Comparison of ENCODE assay signal across 20 cellular contexts in genomic region chr17:41959030-41959335, GRCh38. TPM values are rescaled to one million over a fixed set of nuclear protein-coding genes. Genes with fewer than 3 reads are reported as not detected.
DNase-seq lines count a peak whose midpoint lies in the region; ATAC-seq and TF ChIP-seq lines count a peak whose summit lies in the region.
"Had no signal": no experiment of that assay in that cellular context is flagged by ENCODE, and none has a peak within 500 bp of the region (broad histone marks: within the 10 kb centered on the region; RNA-seq: fewer than 3 reads in every experiment).

No MANE protein-coding gene starts in this region.

- no peak overlapping the region for H4K91ac ChIP-seq in neuronal stem cell (ENCODE audit: low read depth, low read length, poor library complexity)

- no peak overlapping the region for H2AK5ac ChIP-seq in neuronal stem cell (ENCODE audit: low read depth, low read length)

- H3K23ac ChIP-seq in neuronal stem cell (ENCODE audit: low read depth, low read length, poor library complexity): no peak overlapping the region

- peaks cover 24% of the 10 kb centered on the region for H3K4me1 Mint-ChIP-seq in GM23338
- H3K4me1 Mint-ChIP-seq: activated CD4-positive, alpha-beta T cell treated with anti-CD3 and anti-CD28 coated beads, Interleukin-2, amount 10 ng/mL, durations not matched to agents 24 days and 14 days had no signal

- H3K18ac ChIP-seq in neuronal stem cell (ENCODE audit: low read length): no peak overlapping the region

- peaks cover 19% of the 10 kb centered on the region for H3K4me1 ChIP-seq in GM23338 (ENCODE audit: insufficient read depth)
- H3K4me1 ChIP-seq in body of pancreas: peaks cover 61% of the 10 kb centered on the region
- H3K4me1 ChIP-seq in neuronal stem cell (ENCODE audit: control insufficient read depth in 2 of 2, insufficient read depth in 1 of 2, low read depth in 1 of 2, low read length in 2 of 2): peaks cover 6 to 9% of the 10 kb centered on the region in 2 donors
- H3K4me1 ChIP-seq in stomach: peaks cover 0 to 5% (median 2%) of the 10 kb centered on the region in 4 donors
- H3K4me1 ChIP-seq: adrenal gland had no signal

- peak; percentile 46 for DNase-seq in GM23338 (ENCODE audit: low spot score)
- no peak for DNase-seq in body of pancreas
- no peak for DNase-seq in neuronal stem cell (ENCODE audit: low spot score)
- no peak for DNase-seq in activated gamma-delta T cell treated with Interleukin-2 at 50 U/mL for 16 hours
- DNase-seq in activated CD8-positive, alpha-beta memory T cell treated with anti-CD3 and anti-CD28 coated beads, Interleukin-2, amount 50 U/mL, for 4 hours: no peak
- no peak for DNase-seq in stomach
- DNase-seq: activated CD8-positive, alpha-beta memory T cell treated with anti-CD3 and anti-CD28 coated beads, Interleukin-2, amount 50 U/mL, for 48 hours; activated effector memory CD4-positive, alpha-beta T cell treated with anti-CD3 and anti-CD28 coated beads, Interleukin-2, amount 50 U/mL, for 16 hours; CD4-positive, alpha-beta memory T cell; naive thymus-derived CD8-positive, alpha-beta T cell; NCI-H146; NCI-H774; psoas muscle; spleen; T-helper 1 cell had no signal

- H3K27ac ChIP-seq in GM23338 (ENCODE audit: low read depth): no peak overlapping the region
- H3K27ac ChIP-seq in body of pancreas: peak overlapping the region in 3 of 4 donors; percentile 17 to 65 (median 51)
- H3K27ac ChIP-seq in neuronal stem cell (replicated peaks; ENCODE audit: low read length): no peak overlapping the region
- no peak overlapping the region for H3K27ac ChIP-seq in stomach
- H3K27ac ChIP-seq: adrenal gland, gastroesophageal sphincter, psoas muscle, spleen had no signal

- H3K9me3 ChIP-seq in body of pancreas (no peaks in the 10 kb centered on the region), neuronal stem cell (replicated peaks in 1 of 2; ENCODE audit: control insufficient read depth in 2 of 2, insufficient read depth in 1 of 2, low read depth in 1 of 2, low read length in 2 of 2) (peaks cover 0 to 4% of the 10 kb centered on the region in 2 donors), stomach (no peaks in the 10 kb centered on the region)
- H3K9me3 ChIP-seq: adrenal gland, gastroesophageal sphincter, psoas muscle, spleen had no signal

- WGBS in body of pancreas, 2 donors: 67 to 70% methylated on average over 1 to 2 of the region's 2 CpGs
- no CpG with 5 or more reads among the region's 2 CpGs for WGBS in neuronal stem cell (ENCODE audit: extremely low coverage in 2 of 2, insufficient read length in 2 of 2, insufficient replicate concordance in 1 of 2), 2 donors
- WGBS in stomach, 5 donors: 59 to 94% (median 73%) methylated on average over 2 of the region's 2 CpGs

- no peaks in the 10 kb centered on the region for H3K79me1 ChIP-seq in neuronal stem cell (ENCODE audit: low read depth, low read length)

- H3K14ac ChIP-seq in neuronal stem cell (ENCODE audit: low read length): no peak overlapping the region

- no peak overlapping the region for H2BK15ac ChIP-seq in neuronal stem cell (ENCODE audit: low read length)

- no peak for TF ChIP-seq EP300 in stomach (IDR thresholded peaks at IDR 0.05)

- peaks cover 10% of the 10 kb centered on the region; the same call in 1 of the 2 replicates for H3F3A ChIP-seq in GM23338 (replicated peaks; ENCODE audit: low read depth)

- H3K36me3 ChIP-seq in GM23338 (ENCODE audit: insufficient read depth) (no peaks in the 10 kb centered on the region), body of pancreas (replicated peaks in 1 of 2; ENCODE audit: insufficient read depth in 1 of 2, low read depth in 2 of 2) (no peaks in the 10 kb centered on the region), neuronal stem cell (replicated peaks in 1 of 2; ENCODE audit: control insufficient read depth in 2 of 2, insufficient read depth in 2 of 2, low read length in 2 of 2) (peaks cover 4 to 10% of the 10 kb centered on the region in 2 donors), stomach (peaks cover 0 to 7% (median 0%) of the 10 kb centered on the region in 4 donors)
- H3K36me3 ChIP-seq: adrenal gland, gastroesophageal sphincter, spleen had no signal

- no peak overlapping the region for H4K8ac ChIP-seq in neuronal stem cell (ENCODE audit: low read depth, low read length)

- ATAC-seq in GM23338 (peak; percentile 5; the same call in 2 of the 3 replicates), body of pancreas (no peak)
- ATAC-seq: gastroesophageal sphincter; naive thymus-derived CD8-positive, alpha-beta T cell had no signal

- H3K27me3 ChIP-seq in GM23338 (ENCODE audit: insufficient read depth) (no peaks in the 10 kb centered on the region), body of pancreas (no peaks in the 10 kb centered on the region), neuronal stem cell (ENCODE audit: control insufficient read depth in 3 of 3, insufficient read depth in 3 of 3, low read depth in 1 of 3, low read length in 3 of 3) (no peaks in the 10 kb centered on the region), stomach (no peaks in the 10 kb centered on the region)
- H3K27me3 ChIP-seq: adrenal gland, gastroesophageal sphincter, spleen had no signal

- no peak overlapping the region for H3K4me3 ChIP-seq in GM23338
- H3K4me3 ChIP-seq in body of pancreas: no peak overlapping the region
- H3K4me3 ChIP-seq in neuronal stem cell (ENCODE audit: low read length in 2 of 2): no peak overlapping the region
- no peak overlapping the region for H3K4me3 ChIP-seq in stomach
- H3K4me3 ChIP-seq: adrenal gland, gastroesophageal sphincter, psoas muscle, spleen had no signal

- H2BK5ac ChIP-seq in neuronal stem cell (ENCODE audit: low read length): no peak overlapping the region

- H2BK120ac ChIP-seq in neuronal stem cell (ENCODE audit: low read depth, low read length): no peak overlapping the region

- peak overlapping the region; percentile 69 for H2BK12ac ChIP-seq in neuronal stem cell (ENCODE audit: low read length)

- H2AFZ ChIP-seq in GM23338 (no peak overlapping the region), neuronal stem cell (ENCODE audit: low read length) (no peak overlapping the region)

- no peak overlapping the region for H3K27ac Mint-ChIP-seq in GM23338
- H3K27ac Mint-ChIP-seq: activated CD4-positive, alpha-beta T cell treated with anti-CD3 and anti-CD28 coated beads, Interleukin-2, amount 10 ng/mL, durations not matched to agents 24 days and 14 days; CD4-positive, alpha-beta memory T cell; IgD-negative memory B cell; naive thymus-derived CD8-positive, alpha-beta T cell had no signal

- intact Hi-C loops in body of pancreas (cut with DNase I): no loop called here
- intact Hi-C loops in stomach (cut with DNase I; ENCODE audit: low total_unique reads): no loop called here

- no peak overlapping the region for H3K4ac ChIP-seq in neuronal stem cell (ENCODE audit: low read length)

- H3K9ac ChIP-seq in neuronal stem cell (ENCODE audit: low read depth, low read length, poor library complexity): no peak overlapping the region

- H3K79me2 ChIP-seq in GM23338 (replicated peaks; ENCODE audit: insufficient read depth): no peaks in the 10 kb centered on the region

- no peaks in the 10 kb centered on the region for H4K20me1 ChIP-seq in GM23338 (replicated peaks; ENCODE audit: insufficient read depth)

- no peaks in the 10 kb centered on the region; the same call in 2 of the 3 replicates for H3K9me3 Mint-ChIP-seq in GM23338
- H3K9me3 Mint-ChIP-seq: activated CD4-positive, alpha-beta T cell treated with anti-CD3 and anti-CD28 coated beads, Interleukin-2, amount 10 ng/mL, durations not matched to agents 24 days and 14 days; CD4-positive, alpha-beta memory T cell; IgD-negative memory B cell; naive thymus-derived CD8-positive, alpha-beta T cell had no signal

- no peak overlapping the region for H3K4me3 Mint-ChIP-seq in GM23338
- H3K4me3 Mint-ChIP-seq: activated CD4-positive, alpha-beta T cell treated with anti-CD3 and anti-CD28 coated beads, Interleukin-2, amount 10 ng/mL, durations not matched to agents 24 days and 14 days; CD4-positive, alpha-beta memory T cell; IgD-negative memory B cell; naive thymus-derived CD8-positive, alpha-beta T cell had no signal

- H3K36me3 Mint-ChIP-seq in GM23338 (ENCODE audit: low read depth): peaks cover 10% of the 10 kb centered on the region; the same call in 1 of the 3 replicates
- H3K36me3 Mint-ChIP-seq: CD4-positive, alpha-beta memory T cell; IgD-negative memory B cell; naive thymus-derived CD8-positive, alpha-beta T cell had no signal

- TF ChIP-seq POLR2A in body of pancreas (IDR thresholded peaks at IDR 0.05) (no peak), stomach (IDR thresholded peaks at IDR 0.05) (no peak)

- H3K27me3 Mint-ChIP-seq in GM23338 (ENCODE audit: insufficient read depth, low read depth, poor library complexity): peaks cover 11% of the 10 kb centered on the region
- H3K27me3 Mint-ChIP-seq: CD4-positive, alpha-beta memory T cell; IgD-negative memory B cell; naive thymus-derived CD8-positive, alpha-beta T cell had no signal

- no peaks in the 10 kb centered on the region for H3K9me2 ChIP-seq in GM23338 (ENCODE audit: insufficient read depth)

- peak overlapping the region; percentile 66; the same call in 1 of the 2 replicates for H3K4me2 ChIP-seq in GM23338
- H3K4me2 ChIP-seq in neuronal stem cell (ENCODE audit: insufficient read depth, low read length, poor library complexity, severe bottlenecking): no peak overlapping the region

- no peak for TF ChIP-seq CTCF in GM23338 (conservative IDR thresholded peaks at IDR 0.05; ENCODE audit: low read depth in 2 of 2)
- no peak for TF ChIP-seq CTCF in body of pancreas (IDR thresholded peaks at IDR 0.05)
- no peak for TF ChIP-seq CTCF in stomach (IDR thresholded peaks at IDR 0.05)

RNA-seq across cellular contexts. Expression of gene CNP, which starts 7.6 kb away (rescaled TPM):
- total RNA-seq in GM23338 (2014; rRNA removed; shearing (Covaris generic)): 40.3 and 47.8 TPM in 2 replicates
- polyA plus RNA-seq in GM23338 (2016; fragmentation: Nextera tagmentation; extraction: Ambion mirVana) (28.3 and 30.8 TPM in 2 replicates), stomach (10 to 100 TPM; 27.3 to 29.1 (median 29.0) TPM)
- total RNA-seq in body of pancreas (10 to 100 TPM; 36.3 to 70.2 TPM), stomach (10 to 100 TPM; 21.0 to 47.2 (median 30.7) TPM)
- 44.2 TPM for polyA plus RNA-seq in neuronal stem cell (2013, experiment 1 of 2)
- polyA plus RNA-seq in neuronal stem cell (2013, experiment 2 of 2): 43.2 TPM

RNA-seq across cellular contexts. Expression of gene ODAD4, which starts 28.6 kb away (rescaled TPM):
- 0.12 and 1.8 TPM in 2 replicates for total RNA-seq in GM23338 (2014; rRNA removed; shearing (Covaris generic))
- polyA plus RNA-seq in GM23338 (2016; fragmentation: Nextera tagmentation; extraction: Ambion mirVana) (0.54 and 1.7 TPM in 2 replicates), stomach (1 to 10 TPM in 1 of 3 donors, under 1 TPM in 2; 0.78 to 2.1 (median 0.81) TPM)
- total RNA-seq in body of pancreas (under 1 TPM; 0.26 to 0.66 TPM), stomach (1 to 10 TPM in 1 of 5 donors, not detected in 4; 1.3 TPM)
- polyA plus RNA-seq in neuronal stem cell (2013, experiment 1 of 2): 4.5 TPM
- polyA plus RNA-seq in neuronal stem cell (2013, experiment 2 of 2): 4.2 TPM
- total RNA-seq: esophagus mucosa; naive thymus-derived CD8-positive, alpha-beta T cell had no signal

RNA-seq across cellular contexts. Expression of gene ACLY, which starts 40.2 kb away (rescaled TPM):
- 412 and 439 TPM in 2 replicates for total RNA-seq in GM23338 (2014; rRNA removed; shearing (Covaris generic))
- 119 and 121 TPM in 2 replicates for polyA plus RNA-seq in GM23338 (2016; fragmentation: Nextera tagmentation; extraction: Ambion mirVana)
- 10 to 100 TPM; 39.2 to 59.0 TPM for total RNA-seq in body of pancreas
- polyA plus RNA-seq in neuronal stem cell (2013, experiment 1 of 2): 106 TPM
- 109 TPM for polyA plus RNA-seq in neuronal stem cell (2013, experiment 2 of 2)
- total RNA-seq in stomach: 100 to 1,000 TPM in 1 of 5 donors, 10 to 100 TPM in 4; 29.8 to 121 (median 48.7) TPM
- 10 to 100 TPM; 19.8 to 23.8 (median 23.5) TPM for polyA plus RNA-seq in stomach

RNA-seq across cellular contexts. Expression of gene DNAJC7, which starts 58.3 kb away (rescaled TPM):
- 119 and 139 TPM in 2 replicates for total RNA-seq in GM23338 (2014; rRNA removed; shearing (Covaris generic))
- polyA plus RNA-seq in GM23338 (2016; fragmentation: Nextera tagmentation; extraction: Ambion mirVana): 136 and 141 TPM in 2 replicates
- total RNA-seq in body of pancreas: 10 to 100 TPM; 32.4 to 43.5 TPM
- polyA plus RNA-seq in neuronal stem cell (2013, experiment 1 of 2): 57.3 TPM
- 54.2 TPM for polyA plus RNA-seq in neuronal stem cell (2013, experiment 2 of 2)
- 100 to 1,000 TPM in 1 of 5 donors, 10 to 100 TPM in 4; 12.3 to 161 (median 61.6) TPM for total RNA-seq in stomach
- polyA plus RNA-seq in stomach: 10 to 100 TPM; 66.7 to 93.3 (median 74.5) TPM

Comparison
In these comparisons a context has a peak if more than half of its experiments do, and no peak if none do; other contexts are left out.
1. H3K27ac ChIP-seq: peak in body of pancreas (3 of 4); none in GM23338 (single experiment), neuronal stem cell (single experiment) and stomach (0 of 5).